2 cellular contexts compared by ENCODE assay signal in genomic region chr3:69058947-69059224, GRCh38.
TF ChIP-seq lines count a peak whose summit lies in the region.

No MANE protein-coding gene starts in this region.

TF ChIP-seq in GM12878, 131 proteins besides CTCF, POLR2A, EP300 and RAD21:
- no peak for TF ChIP-seq CBX5 (IDR thresholded peaks at IDR 0.05; ENCODE audit: low read depth)
- TF ChIP-seq, protein P1, sequence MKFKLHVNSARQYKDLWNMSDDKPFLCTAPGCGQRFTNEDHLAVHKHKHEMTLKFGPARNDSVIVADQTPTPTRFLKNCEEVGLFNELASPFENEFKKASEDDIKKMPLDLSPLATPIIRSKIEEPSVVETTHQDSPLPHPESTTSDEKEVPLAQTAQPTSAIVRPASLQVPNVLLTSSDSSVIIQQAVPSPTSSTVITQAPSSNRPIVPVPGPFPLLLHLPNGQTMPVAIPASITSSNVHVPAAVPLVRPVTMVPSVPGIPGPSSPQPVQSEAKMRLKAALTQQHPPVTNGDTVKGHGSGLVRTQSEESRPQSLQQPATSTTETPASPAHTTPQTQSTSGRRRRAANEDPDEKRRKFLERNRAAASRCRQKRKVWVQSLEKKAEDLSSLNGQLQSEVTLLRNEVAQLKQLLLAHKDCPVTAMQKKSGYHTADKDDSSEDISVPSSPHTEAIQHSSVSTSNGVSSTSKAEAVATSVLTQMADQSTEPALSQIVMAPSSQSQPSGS (IDR thresholded peaks at IDR 0.05; ENCODE audit: low read length): no peak
- TF ChIP-seq, protein P2, sequence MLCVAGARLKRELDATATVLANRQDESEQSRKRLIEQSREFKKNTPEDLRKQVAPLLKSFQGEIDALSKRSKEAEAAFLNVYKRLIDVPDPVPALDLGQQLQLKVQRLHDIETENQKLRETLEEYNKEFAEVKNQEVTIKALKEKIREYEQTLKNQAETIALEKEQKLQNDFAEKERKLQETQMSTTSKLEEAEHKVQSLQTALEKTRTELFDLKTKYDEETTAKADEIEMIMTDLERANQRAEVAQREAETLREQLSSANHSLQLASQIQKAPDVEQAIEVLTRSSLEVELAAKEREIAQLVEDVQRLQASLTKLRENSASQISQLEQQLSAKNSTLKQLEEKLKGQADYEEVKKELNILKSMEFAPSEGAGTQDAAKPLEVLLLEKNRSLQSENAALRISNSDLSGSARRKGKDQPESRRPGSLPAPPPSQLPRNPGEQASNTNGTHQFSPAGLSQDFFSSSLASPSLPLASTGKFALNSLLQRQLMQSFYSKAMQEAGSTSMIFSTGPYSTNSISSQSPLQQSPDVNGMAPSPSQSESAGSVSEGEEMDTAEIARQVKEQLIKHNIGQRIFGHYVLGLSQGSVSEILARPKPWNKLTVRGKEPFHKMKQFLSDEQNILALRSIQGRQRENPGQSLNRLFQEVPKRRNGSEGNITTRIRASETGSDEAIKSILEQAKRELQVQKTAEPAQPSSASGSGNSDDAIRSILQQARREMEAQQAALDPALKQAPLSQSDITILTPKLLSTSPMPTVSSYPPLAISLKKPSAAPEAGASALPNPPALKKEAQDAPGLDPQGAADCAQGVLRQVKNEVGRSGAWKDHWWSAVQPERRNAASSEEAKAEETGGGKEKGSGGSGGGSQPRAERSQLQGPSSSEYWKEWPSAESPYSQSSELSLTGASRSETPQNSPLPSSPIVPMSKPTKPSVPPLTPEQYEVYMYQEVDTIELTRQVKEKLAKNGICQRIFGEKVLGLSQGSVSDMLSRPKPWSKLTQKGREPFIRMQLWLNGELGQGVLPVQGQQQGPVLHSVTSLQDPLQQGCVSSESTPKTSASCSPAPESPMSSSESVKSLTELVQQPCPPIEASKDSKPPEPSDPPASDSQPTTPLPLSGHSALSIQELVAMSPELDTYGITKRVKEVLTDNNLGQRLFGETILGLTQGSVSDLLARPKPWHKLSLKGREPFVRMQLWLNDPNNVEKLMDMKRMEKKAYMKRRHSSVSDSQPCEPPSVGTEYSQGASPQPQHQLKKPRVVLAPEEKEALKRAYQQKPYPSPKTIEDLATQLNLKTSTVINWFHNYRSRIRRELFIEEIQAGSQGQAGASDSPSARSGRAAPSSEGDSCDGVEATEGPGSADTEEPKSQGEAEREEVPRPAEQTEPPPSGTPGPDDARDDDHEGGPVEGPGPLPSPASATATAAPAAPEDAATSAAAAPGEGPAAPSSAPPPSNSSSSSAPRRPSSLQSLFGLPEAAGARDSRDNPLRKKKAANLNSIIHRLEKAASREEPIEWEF (IDR thresholded peaks at IDR 0.05; ENCODE audit: insufficient replicate concordance, low read depth, low read length): no peak
- no peak for TF ChIP-seq IRF4 (IDR thresholded peaks at IDR 0.05; ENCODE audit: low read depth, low read length)
- TF ChIP-seq SIN3A (IDR thresholded peaks at IDR 0.05; ENCODE audit: low read depth, low read length): no peak
- no peak for TF ChIP-seq JUNB (IDR thresholded peaks at IDR 0.05)
- no peak for TF ChIP-seq BCL3 (IDR thresholded peaks at IDR 0.05; ENCODE audit: borderline replicate concordance, insufficient read depth, low read depth, low read length, poor library complexity, severe bottlenecking)
- TF ChIP-seq TCF7 (IDR thresholded peaks at IDR 0.05; ENCODE audit: borderline replicate concordance): no peak
- TF ChIP-seq PRDM15 (CRISPR knock-in tag; IDR thresholded peaks at IDR 0.05): no peak
- no peak for TF ChIP-seq RBBP5 (conservative IDR thresholded peaks at IDR 0.05)
- TF ChIP-seq NBN (IDR thresholded peaks at IDR 0.05): no peak
- no peak for TF ChIP-seq PML (IDR thresholded peaks at IDR 0.05; ENCODE audit: low read length)

TF ChIP-seq in GM23338, 12 proteins besides CTCF, POLR2A, EP300 and RAD21:
- TF ChIP-seq EZH2phosphoT487 (IDR thresholded peaks at IDR 0.05; ENCODE audit: unreplicated experiment) (no peak), CREB1 (CRISPR knock-in tag; IDR thresholded peaks at IDR 0.05; ENCODE audit: low read depth) (no peak), ZNF331 (CRISPR knock-in tag; IDR thresholded peaks at IDR 0.05; ENCODE audit: low read depth) (no peak), ETS1 (IDR thresholded peaks at IDR 0.05) (no peak), STAT1 (IDR thresholded peaks at IDR 0.05; ENCODE audit: unreplicated experiment) (no peak), JUNB (IDR thresholded peaks at IDR 0.05; ENCODE audit: unreplicated experiment) (no peak), NANOG (IDR thresholded peaks at IDR 0.05; ENCODE audit: borderline replicate concordance) (no peak), ZNF114 (CRISPR knock-in tag; IDR thresholded peaks at IDR 0.05) (no peak), ZNF462 (CRISPR knock-in tag; IDR thresholded peaks at IDR 0.05) (no peak), EZH2 (IDR thresholded peaks at IDR 0.05; ENCODE audit: low read depth, unreplicated experiment) (no peak)
- TF ChIP-seq, protein P3, sequence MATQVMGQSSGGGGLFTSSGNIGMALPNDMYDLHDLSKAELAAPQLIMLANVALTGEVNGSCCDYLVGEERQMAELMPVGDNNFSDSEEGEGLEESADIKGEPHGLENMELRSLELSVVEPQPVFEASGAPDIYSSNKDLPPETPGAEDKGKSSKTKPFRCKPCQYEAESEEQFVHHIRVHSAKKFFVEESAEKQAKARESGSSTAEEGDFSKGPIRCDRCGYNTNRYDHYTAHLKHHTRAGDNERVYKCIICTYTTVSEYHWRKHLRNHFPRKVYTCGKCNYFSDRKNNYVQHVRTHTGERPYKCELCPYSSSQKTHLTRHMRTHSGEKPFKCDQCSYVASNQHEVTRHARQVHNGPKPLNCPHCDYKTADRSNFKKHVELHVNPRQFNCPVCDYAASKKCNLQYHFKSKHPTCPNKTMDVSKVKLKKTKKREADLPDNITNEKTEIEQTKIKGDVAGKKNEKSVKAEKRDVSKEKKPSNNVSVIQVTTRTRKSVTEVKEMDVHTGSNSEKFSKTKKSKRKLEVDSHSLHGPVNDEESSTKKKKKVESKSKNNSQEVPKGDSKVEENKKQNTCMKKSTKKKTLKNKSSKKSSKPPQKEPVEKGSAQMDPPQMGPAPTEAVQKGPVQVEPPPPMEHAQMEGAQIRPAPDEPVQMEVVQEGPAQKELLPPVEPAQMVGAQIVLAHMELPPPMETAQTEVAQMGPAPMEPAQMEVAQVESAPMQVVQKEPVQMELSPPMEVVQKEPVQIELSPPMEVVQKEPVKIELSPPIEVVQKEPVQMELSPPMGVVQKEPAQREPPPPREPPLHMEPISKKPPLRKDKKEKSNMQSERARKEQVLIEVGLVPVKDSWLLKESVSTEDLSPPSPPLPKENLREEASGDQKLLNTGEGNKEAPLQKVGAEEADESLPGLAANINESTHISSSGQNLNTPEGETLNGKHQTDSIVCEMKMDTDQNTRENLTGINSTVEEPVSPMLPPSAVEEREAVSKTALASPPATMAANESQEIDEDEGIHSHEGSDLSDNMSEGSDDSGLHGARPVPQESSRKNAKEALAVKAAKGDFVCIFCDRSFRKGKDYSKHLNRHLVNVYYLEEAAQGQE (IDR thresholded peaks at IDR 0.05; ENCODE audit: unreplicated experiment): no peak
